9 cellular contexts compared by ENCODE assay signal in genomic region chr11:119389611-119390254, GRCh38. TPM values are rescaled to one million over a fixed set of nuclear protein-coding genes. Genes with fewer than 3 reads are reported as not detected.
DNase-seq lines count a peak whose midpoint lies in the region; ATAC-seq, FAIRE-seq and TF ChIP-seq lines count a peak whose summit lies in the region.
"Had no signal": no experiment of that assay in that cellular context is flagged by ENCODE, and none has a peak within 500 bp of the region (broad histone marks: within the 10 kb centered on the region; RNA-seq: fewer than 3 reads in every experiment).

No MANE protein-coding gene starts in this region.

- H3K9ac ChIP-seq in keratinocyte (ENCODE audit: control insufficient read depth, extremely low read depth, insufficient read depth, low read length), result no peak overlapping the region

- CTCF ChIA-PET in Calu3 (lab: Charles Lee), result interaction anchor here (0.7 kb wide), 1 partner anchor 11 kb away, joined by 3 read pairs; no protein-coding TSS in a partner anchor

- no peak for ATAC-seq in GM18868 (IDR thresholded peaks at IDR 0.05; ENCODE audit: unreplicated experiment)
- no peak for ATAC-seq in GM19328 (IDR thresholded peaks at IDR 0.05; ENCODE audit: unreplicated experiment)
- no peak for ATAC-seq in HG03175 (IDR thresholded peaks at IDR 0.05; ENCODE audit: unreplicated experiment)

- BruUV-seq in Calu3 (replicated peaks; lab: Mats Ljungman, UMichigan), result no TSS peak

- no peak overlapping the region for H3K27ac ChIP-seq in keratinocyte (ENCODE audit: control insufficient read depth, insufficient read depth, low read length)

- intact Hi-C loops in Calu3 (cut with micrococcal nuclease; ENCODE audit: unreplicated experiment), result no loop called here

- dilution Hi-C loops in keratinocyte (cut with MboI; ENCODE audit: extremely low pct_ligation_motif_present, low sequenced_read_pairs), result no loop called here

- no peaks in the 10 kb centered on the region for H3K27me3 ChIP-seq in keratinocyte (ENCODE audit: control insufficient read depth, extremely low read depth, insufficient read depth, low read length)

- no peak overlapping the region for H3K4me3 Mint-ChIP-seq in Calu3 (ENCODE audit: low read depth, unreplicated experiment)

- no peak overlapping the region for H3K27ac Mint-ChIP-seq in Calu3 (ENCODE audit: unreplicated experiment)

- no peaks in the 10 kb centered on the region for H3K36me3 Mint-ChIP-seq in Calu3 (ENCODE audit: insufficient read depth, unreplicated experiment)

- H3K9me1 ChIP-seq in keratinocyte (ENCODE audit: control insufficient read depth, extremely low read depth, insufficient read depth, low read length), result no peaks in the 10 kb centered on the region

- H4K20me1 ChIP-seq in keratinocyte (ENCODE audit: control insufficient read depth, extremely low read depth, insufficient read depth, low read length), result no peaks in the 10 kb centered on the region

- no peak overlapping the region for H3K4me2 ChIP-seq in keratinocyte (ENCODE audit: control insufficient read depth, extremely low read depth, insufficient read depth, low read depth, low read length)

- no peaks in the 10 kb centered on the region for H3K36me3 ChIP-seq in keratinocyte (ENCODE audit: control insufficient read depth in 2 of 2, extremely low read depth in 1 of 2, insufficient read depth in 2 of 2, low read length in 2 of 2)

- H3K9me3 ChIP-seq in keratinocyte (ENCODE audit: control insufficient read depth, low read depth, low read length), result no peaks in the 10 kb centered on the region

- peak; percentile 8 for FAIRE-seq in GM19239 (lab: Jason Lieb, UNC)
- FAIRE-seq in keratinocyte (lab: Jason Lieb, UNC), result no peak

- no peak for DNase-seq in Calu3
- peak; percentile 37 for DNase-seq in GM19239 (ENCODE audit: insufficient read length, low spot score)
- DNase-seq in OCI-M1 (lab: John Stamatoyannopoulos, UW), result peak; percentile 48
- DNase-seq in keratinocyte (ENCODE audit: low read depth, low spot score), result no peak
- DNase-seq in activated effector memory CD4-positive, alpha-beta T cell treated with Interleukin-2 at 50 U/mL for 16 hours, result no peak

- no peaks in the 10 kb centered on the region for H3K79me2 ChIP-seq in keratinocyte (ENCODE audit: control insufficient read depth, insufficient read depth, low read length)

- TF ChIP-seq CTCF in Calu3 (IDR thresholded peaks at IDR 0.05; ENCODE audit: unreplicated experiment) (peak; percentile 22), keratinocyte (optimal IDR thresholded peaks at IDR 0.05 in 1 of 3, IDR thresholded peaks at IDR 0.05 in 1 of 3, conservative IDR thresholded peaks at IDR 0.05 in 1 of 3; ENCODE audit: extremely low read depth in 1 of 3, insufficient read depth in 2 of 3, low read length in 3 of 3) (peak; percentile 40 to 63 (median 49))

- H3K9me3 Mint-ChIP-seq in Calu3 (ENCODE audit: low read depth, unreplicated experiment), result no peaks in the 10 kb centered on the region

- no peaks in the 10 kb centered on the region for H3K4me1 ChIP-seq in keratinocyte (ENCODE audit: control insufficient read depth, extremely low read depth, insufficient read depth, low read length)

- no peak overlapping the region for H2AFZ ChIP-seq in keratinocyte (ENCODE audit: control insufficient read depth, low read length)

- H3K4me3 ChIP-seq in keratinocyte (ENCODE audit: control insufficient read depth in 2 of 3, extremely low read depth in 1 of 3, insufficient read depth in 2 of 3, low read depth in 1 of 3, low read length in 3 of 3), result no peak overlapping the region

- no peaks in the 10 kb centered on the region for H3K27me3 Mint-ChIP-seq in Calu3 (ENCODE audit: unreplicated experiment)

- peaks cover 6% of the 10 kb centered on the region for H3K4me1 Mint-ChIP-seq in Calu3 (ENCODE audit: low read depth, unreplicated experiment)

RNA-seq across cellular contexts. Expression of gene USP2, which starts 8.2 kb away (rescaled TPM):
- 1.1 TPM in 2 replicates for total RNA-seq in Calu3 (2022)
- polyA plus RNA-seq in keratinocyte, result 0.35 to 0.49 TPM (median 0.46 TPM) in 3 replicates
- 8.9 TPM for polyA plus RNA-seq in keratinocyte (2011; ENCODE audit: low read depth)
- polyA plus RNA-seq in keratinocyte (2011; cell fraction: cytosol; rRNA removed), result 0.27 and 0.29 TPM in 2 replicates
- polyA plus RNA-seq in keratinocyte (2011; cell fraction: nucleus; rRNA removed), result 0.62 and 0.80 TPM in 2 replicates
- polyA plus RNA-seq in keratinocyte (2012; ENCODE audit: low replicate concordance), result 0.44 and 12.1 TPM in 2 replicates
- polyA minus RNA-seq in keratinocyte, result 0.49 to 1.2 TPM (median 0.79 TPM) in 3 replicates
- polyA minus RNA-seq in keratinocyte (2011; cell fraction: cytosol; rRNA and poly(A)+ RNA removed), result not detected
- 0.84 and 1.0 TPM in 2 replicates for polyA minus RNA-seq in keratinocyte (2011; cell fraction: nucleus; rRNA and poly(A)+ RNA removed)

RNA-seq across cellular contexts. Expression of gene THY1, which starts 33.2 kb away (rescaled TPM):
- total RNA-seq in Calu3 (2022), result not detected in 2 replicates
- polyA plus RNA-seq in keratinocyte, result 2.4 to 5.7 TPM (median 5.0 TPM) in 3 replicates
- polyA plus RNA-seq in keratinocyte (2011; ENCODE audit: low read depth), result not detected
- 2.4 and 2.5 TPM in 2 replicates for polyA plus RNA-seq in keratinocyte (2011; cell fraction: cytosol; rRNA removed)
- 1.4 and 2.0 TPM in 2 replicates for polyA plus RNA-seq in keratinocyte (2011; cell fraction: nucleus; rRNA removed)
- 0.34 and 3.4 TPM in 2 replicates for polyA plus RNA-seq in keratinocyte (2012; ENCODE audit: low replicate concordance)
- polyA minus RNA-seq in keratinocyte, result 6.5 to 8.6 TPM (median 8.2 TPM) in 3 replicates
- polyA minus RNA-seq in keratinocyte (2011; cell fraction: cytosol; rRNA and poly(A)+ RNA removed), result not detected
- 0.95 and 2.2 TPM in 2 replicates for polyA minus RNA-seq in keratinocyte (2011; cell fraction: nucleus; rRNA and poly(A)+ RNA removed)

RNA-seq across cellular contexts. Expression of gene MFRP, which starts 43.2 kb away (rescaled TPM):
- total RNA-seq in Calu3 (2022), result not detected in 2 replicates
- not detected in 3 replicates for polyA plus RNA-seq in keratinocyte
- polyA plus RNA-seq in keratinocyte (2011; ENCODE audit: low read depth), result not detected
- not detected in 2 replicates for polyA plus RNA-seq in keratinocyte (2011; cell fraction: cytosol; rRNA removed)
- not detected in 2 replicates for polyA plus RNA-seq in keratinocyte (2011; cell fraction: nucleus; rRNA removed)
- polyA plus RNA-seq in keratinocyte (2012; ENCODE audit: low replicate concordance), result not detected in 2 replicates
- polyA minus RNA-seq in keratinocyte, result not detected in 3 replicates
- not detected for polyA minus RNA-seq in keratinocyte (2011; cell fraction: cytosol; rRNA and poly(A)+ RNA removed)
- not detected in 2 replicates for polyA minus RNA-seq in keratinocyte (2011; cell fraction: nucleus; rRNA and poly(A)+ RNA removed)
- total RNA-seq: posterior vena cava had no signal

RNA-seq across cellular contexts. Expression of gene C1QTNF5, which starts 49.0 kb away (rescaled TPM):
- not detected in 2 replicates for total RNA-seq in Calu3 (2022)
- polyA plus RNA-seq in keratinocyte, result 0.04 TPM in 1 of 3 replicates, not detected in the others
- polyA plus RNA-seq in keratinocyte (2011; ENCODE audit: low read depth), result not detected
- 0.06 TPM in 1 of 2 replicates, not detected in the other for polyA plus RNA-seq in keratinocyte (2011; cell fraction: cytosol; rRNA removed)
- not detected in 2 replicates for polyA plus RNA-seq in keratinocyte (2011; cell fraction: nucleus; rRNA removed)
- not detected in 2 replicates for polyA plus RNA-seq in keratinocyte (2012; ENCODE audit: low replicate concordance)
- polyA minus RNA-seq in keratinocyte, result not detected in 3 replicates
- not detected for polyA minus RNA-seq in keratinocyte (2011; cell fraction: cytosol; rRNA and poly(A)+ RNA removed)
- polyA minus RNA-seq in keratinocyte (2011; cell fraction: nucleus; rRNA and poly(A)+ RNA removed), result not detected in 2 replicates

RNA-seq across cellular contexts. Expression of gene RNF26, which starts 55.4 kb away (rescaled TPM):
- 31.8 and 35.0 TPM in 2 replicates for total RNA-seq in Calu3 (2022)
- 9.1 to 27.7 TPM (median 13.2 TPM) in 3 replicates for polyA plus RNA-seq in keratinocyte
- 2.2 TPM for polyA plus RNA-seq in keratinocyte (2011; ENCODE audit: low read depth)
- polyA plus RNA-seq in keratinocyte (2011; cell fraction: cytosol; rRNA removed), result 13.2 and 16.9 TPM in 2 replicates
- polyA plus RNA-seq in keratinocyte (2011; cell fraction: nucleus; rRNA removed), result 18.1 and 23.2 TPM in 2 replicates
- polyA plus RNA-seq in keratinocyte (2012; ENCODE audit: low replicate concordance), result 13.8 and 26.8 TPM in 2 replicates
- 24.4 to 88.9 TPM (median 29.9 TPM) in 3 replicates for polyA minus RNA-seq in keratinocyte
- 26.1 TPM for polyA minus RNA-seq in keratinocyte (2011; cell fraction: cytosol; rRNA and poly(A)+ RNA removed)
- 15.9 and 21.3 TPM in 2 replicates for polyA minus RNA-seq in keratinocyte (2011; cell fraction: nucleus; rRNA and poly(A)+ RNA removed)

Comparison
In these comparisons a context has a peak if more than half of its experiments do, and no peak if none do; other contexts are left out.
1. DNase-seq: peak in GM19239 (single experiment) and OCI-M1 (single experiment); none in Calu3 (single experiment), keratinocyte (single experiment) and activated effector memory CD4-positive, alpha-beta T cell treated with Interleukin-2 at 50 U/mL for 16 hours (single experiment).